In the genomic region with DNA sequence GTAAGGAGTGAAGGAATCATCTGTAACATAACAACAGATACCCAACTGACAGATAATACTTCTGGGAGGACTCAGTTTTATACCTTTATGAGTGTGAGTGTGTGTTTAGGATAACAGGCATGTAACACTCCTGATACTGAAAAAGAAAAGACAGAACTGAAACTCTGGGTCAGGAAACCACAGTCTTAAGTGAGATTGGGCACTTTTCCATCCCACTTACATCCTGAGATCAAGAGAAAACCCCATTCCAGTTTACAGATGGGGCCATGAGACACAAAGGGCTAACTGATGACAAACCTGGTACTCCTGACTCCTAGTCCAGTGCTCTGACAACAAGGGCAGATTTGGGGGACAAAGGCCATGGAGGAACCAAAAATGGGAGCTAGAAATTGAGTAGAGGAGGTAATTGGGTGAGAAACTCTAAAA, we compare ENCODE assay signal across 11 cellular contexts. TPM values are rescaled to one million over a fixed set of nuclear protein-coding genes. Genes with fewer than 3 reads are reported as not detected.
A peak's percentile ranks its signal among the peaks of the same experiment; 100 is the strongest.
DNase-seq lines count a peak whose midpoint lies in the region; ATAC-seq lines count a peak whose summit lies in the region.
"Had no signal": no experiment of that assay in that cellular context is flagged by ENCODE, and none has a peak within 500 bp of the region (broad histone marks: within the 10 kb centered on the region; RNA-seq: fewer than 3 reads in every experiment).

No MANE protein-coding gene starts in this region.

- H3K4me1 Mint-ChIP-seq in IgD-negative memory B cell = peaks cover 25 to 50% (median 37%) of the 10 kb centered on the region in 3 donors

- H3K9me3 Mint-ChIP-seq in IgD-negative memory B cell = peaks cover 0 to 4% (median 0%) of the 10 kb centered on the region in 3 donors
- H3K9me3 Mint-ChIP-seq: CD4-positive, alpha-beta memory T cell had no signal

- H3K36me3 Mint-ChIP-seq in IgD-negative memory B cell = no peaks in the 10 kb centered on the region
- H3K36me3 Mint-ChIP-seq: CD4-positive, alpha-beta memory T cell had no signal

- H3K4me3 Mint-ChIP-seq in IgD-negative memory B cell = peak overlapping the region in 3 of 4 donors; percentile 0 to 76 (median 67)

- intact Hi-C loops in head of caudate nucleus (cut with DNase I) = no loop called here
- intact Hi-C loops in posterior cingulate gyrus (cut with DNase I) = no loop called here

- DNase-seq in stimulated activated CD4-positive, alpha-beta T cell treated with anti-CD3 and anti-CD28 coated beads, Interleukin-15, amount 100 ng/mL, for 24 hours = peak; percentile 21
- no peak for DNase-seq in stimulated activated CD4-positive, alpha-beta T cell treated with anti-CD3 and anti-CD28 coated beads, Interleukin-4, amount 100 ng/mL, for 1 hour
- no peak for DNase-seq in head of caudate nucleus
- DNase-seq in OCI-M2 (lab: John Stamatoyannopoulos, UW; ENCODE audit: unreplicated experiment) = no peak
- no peak for DNase-seq in posterior cingulate gyrus
- DNase-seq in DMS79 (lab: John Stamatoyannopoulos, UW) = no peak
- DNase-seq: CD4-positive, alpha-beta memory T cell; H7; NCI-H526 treated with DMSO at 0.1 percent for 48 hours had no signal

- H3K27ac Mint-ChIP-seq in IgD-negative memory B cell = peak overlapping the region in 2 of 3 donors; percentile 0 to 78
- H3K27ac Mint-ChIP-seq: CD4-positive, alpha-beta memory T cell had no signal

- peak; percentile 80 for ATAC-seq in HG02678 (IDR thresholded peaks at IDR 0.05; ENCODE audit: unreplicated experiment)

- no peaks in the 10 kb centered on the region for H3K27me3 Mint-ChIP-seq in IgD-negative memory B cell
- H3K27me3 Mint-ChIP-seq: CD4-positive, alpha-beta memory T cell had no signal

RNA-seq across cellular contexts. Expression of a gene that starts 18.0 kb away (rescaled TPM):
- polyA plus RNA-seq in IgD-negative memory B cell = not detected
- polyA plus RNA-seq: CD4-positive, alpha-beta memory T cell had no signal

RNA-seq across cellular contexts. Expression of a gene that starts 31.5 kb away (rescaled TPM):
- polyA plus RNA-seq in IgD-negative memory B cell = 33.4 TPM

RNA-seq across cellular contexts. Expression of a gene that starts 34.7 kb away (rescaled TPM):
- polyA plus RNA-seq in IgD-negative memory B cell = 207 TPM
